ENCODE assay signal across 29 cellular contexts in genomic region chr9:84941812-84942211, GRCh38.
"Had no signal": no experiment of that assay in that cellular context is flagged by ENCODE, and none has a peak within 500 bp of the region (broad histone marks: within the 10 kb centered on the region; RNA-seq: fewer than 3 reads in every experiment).

No MANE protein-coding gene starts in this region.

- H3K27ac ChIP-seq: adrenal gland, body of pancreas, WERI-Rb-1 had no signal

- H3K4me3 ChIP-seq: adrenal gland, body of pancreas had no signal

- H3K9me3 Mint-ChIP-seq: activated B cell treated with CpG ODN at 0.5 μM for 24 hours; activated CD4-positive, alpha-beta memory T cell treated with anti-CD3 and anti-CD28 coated beads for 36 hours; activated naive CD4-positive, alpha-beta T cell treated with anti-CD3 and anti-CD28 coated beads for 36 hours; activated naive CD8-positive, alpha-beta T cell treated with anti-CD3 and anti-CD28 coated beads, Interleukin-2, amount 50 U/mL, for 24 hours; activated T-helper 1 cell treated with anti-CD3 and anti-CD28 coated beads, Interleukin-12 subunit alpha, Interleukin-12 subunit beta, Interleukin-2, Interleukin-4 antibody, amounts not matched to agents 30 ng/mL and 10 ng/mL and 1 ng/mL, durations not matched to agents 14 hours and 24 hours and 36 hours; activated T-helper 2 cell treated with anti-CD3 and anti-CD28 coated beads, Interferon-gamma antibody, Interleukin-2, Interleukin-4, amounts not matched to agents 10 μg/mL and 5 μg/mL and 100 μg/mL, durations not matched to agents 14 hours and 24 hours and 36 hours; T-helper 2 cell treated with Interferon-gamma antibody and Interleukin-4, amounts not matched to agents 5 μg/mL and 100 μg/mL, for 36 hours had no signal

- DNase-seq: activated B cell treated with CpG ODN at 0.5 μM for 24 hours; activated CD4-positive, alpha-beta memory T cell treated with anti-CD3 and anti-CD28 coated beads for 36 hours; activated CD4-positive, alpha-beta T cell treated with anti-CD3 and anti-CD28 coated beads for 48 hours; activated CD8-positive, alpha-beta memory T cell treated with anti-CD3 and anti-CD28 coated beads, Interleukin-2, amount 10 ng/mL, durations not matched to agents 7 days and 5 days; activated CD8-positive, alpha-beta memory T cell treated with anti-CD3 and anti-CD28 coated beads, Interleukin-2, amount 50 U/mL, for 4 hours; activated CD8-positive, alpha-beta T cell treated with anti-CD3 and anti-CD28 coated beads, Interleukin-2, amount 10 ng/mL, durations not matched to agents 7 days and 5 days; activated effector memory CD4-positive, alpha-beta T cell treated with anti-CD3 and anti-CD28 coated beads, Interleukin-2, amount 50 U/mL, for 16 hours; activated naive CD4-positive, alpha-beta T cell treated with anti-CD3 and anti-CD28 coated beads for 36 hours; activated naive CD8-positive, alpha-beta T cell treated with anti-CD3 and anti-CD28 coated beads for 36 hours; activated naive CD8-positive, alpha-beta T cell treated with anti-CD3 and anti-CD28 coated beads, Interleukin-2, amount 50 U/mL, for 24 hours; activated T-cell treated with anti-CD3 and anti-CD28 coated beads, Interleukin-2, amount 50 U/mL, for 1 hour; activated T-cell treated with anti-CD3 and anti-CD28 coated beads, Interleukin-2, amount 50 U/mL, for 48 hours; adrenal gland; amygdala; aorta; body of pancreas; effector CD8-positive, alpha-beta T cell; foreskin fibroblast; head of caudate nucleus; T-helper 1 cell; T-helper 17 cell; T1000; WERI-Rb-1 had no signal

- H3K27ac Mint-ChIP-seq: activated B cell treated with CpG ODN at 0.5 μM for 24 hours; activated CD4-positive, alpha-beta memory T cell treated with anti-CD3 and anti-CD28 coated beads for 36 hours; activated CD8-positive, alpha-beta memory T cell treated with anti-CD3 and anti-CD28 coated beads, Interleukin-2, amount 10 ng/mL, durations not matched to agents 7 days and 5 days; activated CD8-positive, alpha-beta T cell treated with anti-CD3 and anti-CD28 coated beads, Interleukin-2, amount 10 ng/mL, durations not matched to agents 7 days and 5 days; activated naive CD4-positive, alpha-beta T cell treated with anti-CD3 and anti-CD28 coated beads for 36 hours; activated naive CD4-positive, alpha-beta T cell treated with anti-CD3 and anti-CD28 coated beads, Interleukin-2, amount 50 U/mL, for 24 hours; activated naive CD8-positive, alpha-beta T cell treated with anti-CD3 and anti-CD28 coated beads for 36 hours; activated naive CD8-positive, alpha-beta T cell treated with anti-CD3 and anti-CD28 coated beads, Interleukin-2, amount 50 U/mL, for 24 hours; activated T-helper 1 cell treated with anti-CD3 and anti-CD28 coated beads, Interleukin-12 subunit alpha, Interleukin-12 subunit beta, Interleukin-2, Interleukin-4 antibody, amounts not matched to agents 30 ng/mL and 10 ng/mL and 1 ng/mL, durations not matched to agents 14 hours and 24 hours and 36 hours; activated T-helper 2 cell treated with anti-CD3 and anti-CD28 coated beads, Interferon-gamma antibody, Interleukin-2, Interleukin-4, amounts not matched to agents 10 μg/mL and 5 μg/mL and 100 μg/mL, durations not matched to agents 14 hours and 24 hours and 36 hours; T-helper 17 cell; T-helper 2 cell treated with Interferon-gamma antibody and Interleukin-4, amounts not matched to agents 5 μg/mL and 100 μg/mL, for 36 hours had no signal

- H3K27me3 Mint-ChIP-seq: activated B cell treated with CpG ODN at 0.5 μM for 24 hours; activated CD4-positive, alpha-beta memory T cell treated with anti-CD3 and anti-CD28 coated beads for 36 hours; activated naive CD8-positive, alpha-beta T cell treated with anti-CD3 and anti-CD28 coated beads, Interleukin-2, amount 50 U/mL, for 24 hours; T-helper 17 cell had no signal

- H3K36me3 ChIP-seq: adrenal gland, WERI-Rb-1 had no signal

- H3K4me3 Mint-ChIP-seq: activated B cell treated with CpG ODN at 0.5 μM for 24 hours; activated CD4-positive, alpha-beta memory T cell treated with anti-CD3 and anti-CD28 coated beads for 36 hours; activated CD8-positive, alpha-beta memory T cell treated with anti-CD3 and anti-CD28 coated beads, Interleukin-2, amount 10 ng/mL, durations not matched to agents 7 days and 5 days; activated CD8-positive, alpha-beta T cell treated with anti-CD3 and anti-CD28 coated beads, Interleukin-2, amount 10 ng/mL, durations not matched to agents 7 days and 5 days; activated naive CD4-positive, alpha-beta T cell treated with anti-CD3 and anti-CD28 coated beads for 36 hours; activated naive CD4-positive, alpha-beta T cell treated with anti-CD3 and anti-CD28 coated beads, Interleukin-2, amount 50 U/mL, for 24 hours; activated naive CD8-positive, alpha-beta T cell treated with anti-CD3 and anti-CD28 coated beads for 36 hours; activated naive CD8-positive, alpha-beta T cell treated with anti-CD3 and anti-CD28 coated beads, Interleukin-2, amount 50 U/mL, for 24 hours; activated T-helper 1 cell treated with anti-CD3 and anti-CD28 coated beads, Interleukin-12 subunit alpha, Interleukin-12 subunit beta, Interleukin-2, Interleukin-4 antibody, amounts not matched to agents 30 ng/mL and 10 ng/mL and 1 ng/mL, durations not matched to agents 14 hours and 24 hours and 36 hours; T-helper 17 cell; T-helper 2 cell treated with Interferon-gamma antibody and Interleukin-4, amounts not matched to agents 5 μg/mL and 100 μg/mL, for 36 hours had no signal

- H3K27me3 ChIP-seq: adrenal gland, body of pancreas had no signal

- H3K36me3 Mint-ChIP-seq: activated CD4-positive, alpha-beta memory T cell treated with anti-CD3 and anti-CD28 coated beads for 36 hours; activated CD8-positive, alpha-beta memory T cell treated with anti-CD3 and anti-CD28 coated beads, Interleukin-2, amount 10 ng/mL, durations not matched to agents 7 days and 5 days; activated naive CD4-positive, alpha-beta T cell treated with anti-CD3 and anti-CD28 coated beads, Interleukin-2, amount 50 U/mL, for 24 hours; activated naive CD8-positive, alpha-beta T cell treated with anti-CD3 and anti-CD28 coated beads for 36 hours had no signal

- H3K4me1 ChIP-seq: adrenal gland, body of pancreas had no signal

- H3K9me3 ChIP-seq: adrenal gland, body of pancreas had no signal

- ATAC-seq: activated CD4-positive, CD25-positive, alpha-beta regulatory T cell treated with anti-CD3 and anti-CD28 coated beads, Interleukin-2, amount 50 U/mL, for 24 hours; activated CD8-positive, alpha-beta memory T cell treated with anti-CD3 and anti-CD28 coated beads, Interleukin-2, amount 10 ng/mL, durations not matched to agents 7 days and 5 days; activated CD8-positive, alpha-beta T cell treated with anti-CD3 and anti-CD28 coated beads, Interleukin-2, amount 10 ng/mL, durations not matched to agents 7 days and 5 days; activated naive CD8-positive, alpha-beta T cell treated with anti-CD3 and anti-CD28 coated beads, Interleukin-2, amount 50 U/mL, for 24 hours; body of pancreas; esophagus mucosa; T-helper 17 cell had no signal

- H3K4me1 Mint-ChIP-seq: activated B cell treated with CpG ODN at 0.5 μM for 24 hours; activated CD8-positive, alpha-beta memory T cell treated with anti-CD3 and anti-CD28 coated beads, Interleukin-2, amount 10 ng/mL, durations not matched to agents 7 days and 5 days; activated naive CD4-positive, alpha-beta T cell treated with anti-CD3 and anti-CD28 coated beads, Interleukin-2, amount 50 U/mL, for 24 hours; activated naive CD8-positive, alpha-beta T cell treated with anti-CD3 and anti-CD28 coated beads for 36 hours; activated naive CD8-positive, alpha-beta T cell treated with anti-CD3 and anti-CD28 coated beads, Interleukin-2, amount 50 U/mL, for 24 hours; T-helper 17 cell had no signal
